Comparison of ENCODE assay signal across 8 cellular contexts in genomic region chr19:51097166-51097736, GRCh38. TPM values are rescaled to one million over a fixed set of nuclear protein-coding genes. Genes with fewer than 3 reads are reported as not detected.
DNase-seq lines count a peak whose midpoint lies in the region; ATAC-seq lines count a peak whose summit lies in the region.

No MANE protein-coding gene starts in this region.

- peaks cover 4% of the 10 kb centered on the region for H3K4me1 ChIP-seq in mesenchymal stem cell (ENCODE audit: control insufficient read depth, insufficient read depth, low read depth, low read length)

- H2BK12ac ChIP-seq in mesenchymal stem cell (ENCODE audit: low read length in 2 of 2): no peak overlapping the region

- no peak for ATAC-seq in HG03378 (IDR thresholded peaks at IDR 0.05; ENCODE audit: unreplicated experiment)

- H4K91ac ChIP-seq in mesenchymal stem cell (ENCODE audit: low read length): no peak overlapping the region

- H3K27ac ChIP-seq in mesenchymal stem cell (ENCODE audit: low read length, poor library complexity, severe bottlenecking): no peak overlapping the region

- peak; percentile 41 for DNase-seq in NCI-H510A treated with DMSO at 0.1 percent for 48 hours (lab: John Stamatoyannopoulos, UW)
- DNase-seq in NCI-H510A (lab: John Stamatoyannopoulos, UW): no peak
- peak; percentile 38 for DNase-seq in NCI-H2227 (lab: John Stamatoyannopoulos, UW; ENCODE audit: unreplicated experiment)
- peak; percentile 79 to 83 for DNase-seq in activated CD4-positive, alpha-beta T cell treated with anti-CD3 and anti-CD28 coated beads, Interleukin-2, amount 50 U/mL, for 48 hours
- peak; percentile 65 for DNase-seq in effector CD4-positive, alpha-beta T cell
- peak; percentile 18 for DNase-seq in mesenchymal stem cell
- DNase-seq in stimulated activated CD8-positive, alpha-beta memory T cell treated with anti-CD3 and anti-CD28 coated beads, Interleukin-4, amount 100 ng/mL, for 1 hour (ENCODE audit: low read depth in 2 of 2, low spot score in 1 of 2): peak; percentile 50 to 55

- no peak overlapping the region for H3K4me3 ChIP-seq in mesenchymal stem cell (ENCODE audit: insufficient read depth in 1 of 2, low read depth in 1 of 2, low read length in 2 of 2)

- H2BK15ac ChIP-seq in mesenchymal stem cell (ENCODE audit: low read depth, poor library complexity, severe bottlenecking): no peak overlapping the region

- H3K4me2 ChIP-seq in mesenchymal stem cell (ENCODE audit: low read length, poor library complexity, severe bottlenecking): no peak overlapping the region

- H2BK120ac ChIP-seq in mesenchymal stem cell (ENCODE audit: low read depth, low read length): no peak overlapping the region

- H3K9ac ChIP-seq in mesenchymal stem cell (ENCODE audit: low read length): no peak overlapping the region

- no peak overlapping the region for H2BK5ac ChIP-seq in mesenchymal stem cell (ENCODE audit: low read depth, low read length, poor library complexity, severe bottlenecking)

- peaks cover 21% of the 10 kb centered on the region for H3K79me1 ChIP-seq in mesenchymal stem cell (replicated peaks; ENCODE audit: low read length, poor library complexity, severe bottlenecking)

- WGBS in mesenchymal stem cell: 6% methylated on average over 2 of the region's 8 CpGs

- no peak overlapping the region for H4K8ac ChIP-seq in mesenchymal stem cell (ENCODE audit: low read length)

- no peaks in the 10 kb centered on the region for H3K27me3 ChIP-seq in mesenchymal stem cell (ENCODE audit: control insufficient read depth in 1 of 2, insufficient read depth in 1 of 2, low read length in 2 of 2)

- peaks cover 33 to 36% of the 10 kb centered on the region in 2 experiments for H3K36me3 ChIP-seq in mesenchymal stem cell (ENCODE audit: control insufficient read depth in 1 of 2, insufficient read depth in 2 of 2, low read depth in 1 of 2, low read length in 2 of 2)

- no peak overlapping the region for H3K23ac ChIP-seq in mesenchymal stem cell (ENCODE audit: low read length in 2 of 2)

- no peak overlapping the region for H3K14ac ChIP-seq in mesenchymal stem cell (ENCODE audit: low read length in 2 of 2)

- H2AK5ac ChIP-seq in mesenchymal stem cell (ENCODE audit: low read length, severe bottlenecking): no peak overlapping the region

- no peak overlapping the region for H3K18ac ChIP-seq in mesenchymal stem cell (ENCODE audit: low read depth in 1 of 2, low read length in 2 of 2)

- H3K9me3 ChIP-seq in mesenchymal stem cell (ENCODE audit: control insufficient read depth, low read length): no peaks in the 10 kb centered on the region

- H3K4ac ChIP-seq in mesenchymal stem cell (ENCODE audit: low read depth in 1 of 2, low read length in 2 of 2): no peak overlapping the region

- H2AFZ ChIP-seq in mesenchymal stem cell (ENCODE audit: low read depth, low read length): no peak overlapping the region

RNA-seq across cellular contexts. Expression of gene CTU1, which starts 11.0 kb away (rescaled TPM):
- 2.5 TPM for polyA plus RNA-seq in mesenchymal stem cell (2013, experiment 1 of 2)
- 2.7 TPM for polyA plus RNA-seq in mesenchymal stem cell (2013, experiment 2 of 2)

RNA-seq across cellular contexts. Expression of gene KLK14, which starts 14.6 kb away (rescaled TPM):
- polyA plus RNA-seq in mesenchymal stem cell (2013, experiment 1 of 2): not detected
- not detected for polyA plus RNA-seq in mesenchymal stem cell (2013, experiment 2 of 2)

RNA-seq across cellular contexts. Expression of gene SIGLEC9, which starts 27.5 kb away (rescaled TPM):
- polyA plus RNA-seq in mesenchymal stem cell (2013, experiment 1 of 2): 0.21 TPM
- 0.25 TPM for polyA plus RNA-seq in mesenchymal stem cell (2013, experiment 2 of 2)

RNA-seq across cellular contexts. Expression of gene KLK13, which starts 32.4 kb away (rescaled TPM):
- polyA plus RNA-seq in mesenchymal stem cell (2013, experiment 1 of 2): not detected
- not detected for polyA plus RNA-seq in mesenchymal stem cell (2013, experiment 2 of 2)

RNA-seq across cellular contexts. Expression of gene SIGLEC7, which starts 44.9 kb away (rescaled TPM):
- polyA plus RNA-seq in mesenchymal stem cell (2013, experiment 1 of 2): 0.18 TPM
- polyA plus RNA-seq in mesenchymal stem cell (2013, experiment 2 of 2): 0.14 TPM
